In the genomic region with DNA sequence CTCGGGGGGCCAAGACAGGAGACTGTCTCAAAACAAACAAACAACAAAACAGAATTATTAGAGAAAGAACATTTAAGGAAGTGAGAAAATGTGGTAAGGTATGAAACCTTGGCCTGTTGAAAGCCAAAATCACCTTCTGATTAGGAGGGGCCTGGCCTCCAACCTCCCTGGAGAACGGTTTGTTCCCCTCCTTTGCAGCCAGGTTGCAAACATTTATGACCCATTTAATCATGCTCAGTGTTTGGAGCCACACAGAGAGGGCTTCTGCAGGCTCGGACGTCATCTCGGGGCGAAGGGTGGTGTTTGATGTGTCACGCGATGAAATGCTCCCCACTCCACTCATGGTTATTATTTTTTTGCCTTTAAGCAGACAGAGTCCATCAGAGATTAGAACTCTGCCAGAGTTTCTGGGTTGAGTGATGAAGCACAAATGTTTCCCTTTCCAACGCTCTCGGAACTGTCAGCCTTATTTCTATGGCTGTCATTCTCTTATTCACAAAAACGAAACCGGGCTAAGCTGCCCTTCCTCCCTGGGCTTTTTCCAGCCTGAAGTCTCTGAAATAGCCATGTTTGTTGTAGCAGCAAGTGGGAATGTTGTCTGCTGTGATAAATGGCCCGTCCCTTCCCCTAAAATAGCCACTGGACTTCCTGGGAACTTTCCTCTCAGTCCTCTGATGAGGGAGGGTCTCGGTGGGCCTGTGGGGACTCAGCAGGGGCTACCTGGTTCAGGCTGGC, we compare ENCODE assay signal across 9 cellular contexts. TPM values are rescaled to one million over a fixed set of nuclear protein-coding genes. Genes with fewer than 3 reads are reported as not detected.
DNase-seq lines count a peak whose midpoint lies in the region; ATAC-seq and TF ChIP-seq lines count a peak whose summit lies in the region.
"Had no signal": no experiment of that assay in that cellular context is flagged by ENCODE, and none has a peak within 500 bp of the region (broad histone marks: within the 10 kb centered on the region; RNA-seq: fewer than 3 reads in every experiment).

No MANE protein-coding gene starts in this region.

- peaks cover 3% of the 10 kb centered on the region for H3K4me1 ChIP-seq in right cardiac atrium (ENCODE audit: control insufficient read depth, insufficient read depth, low read length)
- no peaks in the 10 kb centered on the region for H3K4me1 ChIP-seq in BE2C

- DNase-seq in AG04450 (ENCODE audit: low read depth, low spot score) (peak; percentile 36), right cardiac atrium (peak; percentile 58 to 82 (median 73)), KG1 (lab: John Stamatoyannopoulos, UW) (no peak), BE2C (no peak)
- no peak for DNase-seq in effector memory CD8-positive, alpha-beta T cell
- no peak for DNase-seq in activated CD4-positive, alpha-beta memory T cell treated with anti-CD3 and anti-CD28 coated beads, Interleukin-2, amount 10 ng/mL, durations not matched to agents 7 days and 5 days

- no peaks in the 10 kb centered on the region for H3K9me3 Mint-ChIP-seq in effector memory CD8-positive, alpha-beta T cell
- no peaks in the 10 kb centered on the region for H3K9me3 Mint-ChIP-seq in activated CD4-positive, alpha-beta memory T cell treated with anti-CD3 and anti-CD28 coated beads, Interleukin-2, amount 10 ng/mL, durations not matched to agents 7 days and 5 days

- POLR2A ChIA-PET in AG04450 (lab: Yijun Ruan, JAX) = no interaction called here
- POLR2A ChIA-PET in activated CD4-positive, alpha-beta memory T cell treated with anti-CD3 and anti-CD28 coated beads, Interleukin-2, amount 10 ng/mL, durations not matched to agents 7 days and 5 days (lab: Charles Lee) = no interaction called here

- H3K9me3 ChIP-seq in AG04450 (ENCODE audit: control insufficient read depth, insufficient read depth, low read length) (no peaks in the 10 kb centered on the region), right cardiac atrium (ENCODE audit: control insufficient read depth, low read length) (no peaks in the 10 kb centered on the region), BE2C (no peaks in the 10 kb centered on the region)

- H3K36me3 ChIP-seq in BE2C = no peaks in the 10 kb centered on the region

- H3K27ac Mint-ChIP-seq in effector memory CD8-positive, alpha-beta T cell = peak overlapping the region in 1 of 2 donors; percentile 38
- no peak overlapping the region for H3K27ac Mint-ChIP-seq in activated CD4-positive, alpha-beta memory T cell treated with anti-CD3 and anti-CD28 coated beads, Interleukin-2, amount 10 ng/mL, durations not matched to agents 7 days and 5 days

- intact Hi-C loops in right cardiac atrium (cut with DNase I) = no loop called here

- H3K4me1 Mint-ChIP-seq in effector memory CD8-positive, alpha-beta T cell (ENCODE audit: low read depth in 2 of 2) = peaks cover 0 to 2% of the 10 kb centered on the region in 2 donors
- H3K4me1 Mint-ChIP-seq in activated CD4-positive, alpha-beta memory T cell treated with anti-CD3 and anti-CD28 coated beads, Interleukin-2, amount 10 ng/mL, durations not matched to agents 7 days and 5 days = peaks cover 2% of the 10 kb centered on the region

- H3K4me3 Mint-ChIP-seq in effector memory CD8-positive, alpha-beta T cell = no peak overlapping the region
- H3K4me3 Mint-ChIP-seq in activated CD4-positive, alpha-beta memory T cell treated with anti-CD3 and anti-CD28 coated beads, Interleukin-2, amount 10 ng/mL, durations not matched to agents 7 days and 5 days = no peak overlapping the region

- ATAC-seq in GM21423 (IDR thresholded peaks at IDR 0.05; ENCODE audit: unreplicated experiment) (peak; percentile 95), HG03571 (IDR thresholded peaks at IDR 0.05; ENCODE audit: unreplicated experiment) (peak; percentile 83), right cardiac atrium (peak; percentile 51 to 66)
- ATAC-seq in effector memory CD8-positive, alpha-beta T cell (replicated peaks) = no peak
- ATAC-seq: Panc1 had no signal

- H3K4me3 ChIP-seq in AG04450 (ENCODE audit: low read depth, low read length) (peak overlapping the region; percentile 36), right cardiac atrium (ENCODE audit: low read length) (no peak overlapping the region), BE2C (ENCODE audit: low read depth, low read length) (no peak overlapping the region)

- no peak for TF ChIP-seq CTCF in AG04450 (IDR thresholded peaks at IDR 0.05; ENCODE audit: low read depth, low read length)
- no peak for TF ChIP-seq CTCF in BE2C (IDR thresholded peaks at IDR 0.05; ENCODE audit: low read depth, low read length)

- H3K27me3 Mint-ChIP-seq in effector memory CD8-positive, alpha-beta T cell = peaks cover 3 to 9% of the 10 kb centered on the region in 2 donors
- H3K27me3 Mint-ChIP-seq in activated CD4-positive, alpha-beta memory T cell treated with anti-CD3 and anti-CD28 coated beads, Interleukin-2, amount 10 ng/mL, durations not matched to agents 7 days and 5 days = no peaks in the 10 kb centered on the region

- no peaks in the 10 kb centered on the region for H3K27me3 ChIP-seq in AG04450 (ENCODE audit: control insufficient read depth, insufficient read depth, low read length)
- H3K27me3 ChIP-seq in right cardiac atrium (ENCODE audit: control insufficient read depth, insufficient read depth) = no peaks in the 10 kb centered on the region
- no peaks in the 10 kb centered on the region for H3K27me3 ChIP-seq in BE2C

- CTCF ChIA-PET in AG04450 (lab: Charles Lee) = no interaction called here
- CTCF ChIA-PET in activated CD4-positive, alpha-beta memory T cell treated with anti-CD3 and anti-CD28 coated beads, Interleukin-2, amount 10 ng/mL, durations not matched to agents 7 days and 5 days (lab: Charles Lee) = no interaction called here

- H3K27ac ChIP-seq in AG04450 (ENCODE audit: low read depth, low read length) (peak overlapping the region; percentile 75), right cardiac atrium (ENCODE audit: low read length) (peak overlapping the region; percentile 47)

- H3K36me3 Mint-ChIP-seq in effector memory CD8-positive, alpha-beta T cell (ENCODE audit: insufficient read depth) = no peaks in the 10 kb centered on the region
- no peaks in the 10 kb centered on the region for H3K36me3 Mint-ChIP-seq in activated CD4-positive, alpha-beta memory T cell treated with anti-CD3 and anti-CD28 coated beads, Interleukin-2, amount 10 ng/mL, durations not matched to agents 7 days and 5 days (ENCODE audit: low read depth)

- WGBS in right cardiac atrium = 49% methylated on average over 14 of the region's 14 CpGs

RNA-seq across cellular contexts. Expression of gene ROCK2, which starts 33.6 kb away (rescaled TPM):
- polyA plus RNA-seq in AG04450 (2011; rRNA removed) = 21.9 and 28.2 TPM in 2 replicates
- 26.6 and 62.8 TPM in 2 replicates for polyA minus RNA-seq in AG04450 (2011; rRNA and poly(A)+ RNA removed)
- 10 to 100 TPM; 40.2 to 60.7 (median 40.9) TPM for total RNA-seq in right cardiac atrium
- polyA plus RNA-seq in right cardiac atrium = 10.0 TPM
- total RNA-seq in activated CD4-positive, alpha-beta memory T cell treated with anti-CD3 and anti-CD28 coated beads, Interleukin-2, amount 10 ng/mL, durations not matched to agents 7 days and 5 days = 10 to 100 TPM; 21.3 to 22.6 TPM
- polyA plus RNA-seq in BE2C (2012; ENCODE audit: insufficient read depth, insufficient read length, low read depth) = 4.9 TPM

Comparison
In these comparisons a context has a peak if more than half of its experiments do, and no peak if none do; other contexts are left out.
1. DNase-seq: peak in AG04450 (single experiment) and right cardiac atrium (3 of 3); none in KG1 (single experiment), effector memory CD8-positive, alpha-beta T cell (0 of 3), activated CD4-positive, alpha-beta memory T cell treated with anti-CD3 and anti-CD28 coated beads, Interleukin-2, amount 10 ng/mL, durations not matched to agents 7 days and 5 days (single experiment) and BE2C (single experiment).